ENCODE assay signal across 10 cellular contexts in the genomic region with DNA sequence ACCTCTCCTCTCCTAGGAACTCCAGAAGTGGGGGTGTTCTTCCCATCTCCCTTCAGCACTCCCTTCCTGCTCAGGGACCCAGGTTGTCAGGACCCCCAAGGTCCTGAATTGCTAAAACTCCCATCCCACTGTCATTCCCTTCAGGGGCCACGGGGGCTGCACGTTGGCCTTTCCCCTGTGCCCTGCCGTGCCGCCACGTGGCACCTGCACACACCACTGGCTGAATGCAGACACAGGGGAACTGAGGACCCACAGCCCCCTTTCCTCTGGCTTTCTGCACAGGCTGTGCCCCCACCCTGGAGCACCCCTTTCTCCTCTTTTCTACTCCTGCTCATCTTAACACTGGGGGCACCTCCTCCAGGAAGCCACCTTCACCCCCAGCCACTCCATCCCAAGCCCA. TPM values are rescaled to one million over a fixed set of nuclear protein-coding genes. Genes with fewer than 3 reads are reported as not detected.
"Had no signal": no experiment of that assay in that cellular context is flagged by ENCODE, and none has a peak within 500 bp of the region (broad histone marks: within the 10 kb centered on the region; RNA-seq: fewer than 3 reads in every experiment).

No MANE protein-coding gene starts in this region.

- H3K4me3 Mint-ChIP-seq: HFFc6 had no signal

- H3K27ac Mint-ChIP-seq: HFFc6, IgD-negative memory B cell had no signal

- DNase-seq: GOT3, HFFc6 had no signal

- H3K27ac ChIP-seq: GM23248, HL-60 had no signal

- H3K4me1 ChIP-seq: HAP-1 had no signal

- H3K36me3 ChIP-seq: HAP-1 had no signal

- H3K9me3 ChIP-seq: HAP-1 had no signal

- H2AFZ ChIP-seq: GM23248 had no signal

- H3K9ac ChIP-seq: GM23248 had no signal

- H3K9me3 Mint-ChIP-seq: HFFc6 had no signal

- H3K4me3 ChIP-seq: GM23248, HAP-1 had no signal

RNA-seq across cellular contexts. Expression of gene SHANK1, which starts 9.0 kb away (rescaled TPM):
- total RNA-seq: HepG2 had no signal

RNA-seq across cellular contexts. Expression of gene CLEC11A, which starts 12.6 kb away (rescaled TPM):
- total RNA-seq: HepG2 had no signal

RNA-seq across cellular contexts. Expression of gene GPR32, which starts 59.7 kb away (rescaled TPM):
- total RNA-seq: GM23248, H4, H7, HepG2, HFFc6, HT1080 had no signal
